7 cellular contexts compared by ENCODE assay signal in genomic region chr3:57597973-57598351, GRCh38. TPM values are rescaled to one million over a fixed set of nuclear protein-coding genes. Genes with fewer than 3 reads are reported as not detected.
A peak's percentile ranks its signal among the peaks of the same experiment; 100 is the strongest.
DNase-seq lines count a peak whose midpoint lies in the region; ATAC-seq and TF ChIP-seq lines count a peak whose summit lies in the region.

No MANE protein-coding gene starts in this region.

- no peaks in the 10 kb centered on the region for H3K9me3 Mint-ChIP-seq in T-helper 1 cell treated with Interleukin-12 subunit alpha and Interleukin-12 subunit beta and Interleukin-4 antibody, amounts not matched to agents 30 μg/mL and 1 μg/mL, for 36 hours
- H3K9me3 Mint-ChIP-seq in progenitor cell of endocrine pancreas (ENCODE audit: low read depth): no peaks in the 10 kb centered on the region

- POLR2A ChIA-PET in HEK293T (lab: Yijun Ruan, JAX): interaction anchor here (1.0 to 5.4 kb wide), 7 partner anchors 12 to 158 kb away, joined by 3 to 30 read pairs (median 5); partner anchors contain the start of genes DENND6A, PDE12 and SLMAP

- no peak for TF ChIP-seq CTCF in epithelial cell of esophagus (IDR thresholded peaks at IDR 0.05; ENCODE audit: insufficient read depth, low read depth, low read length, missing control alignments)
- no peak for TF ChIP-seq CTCF in progenitor cell of endocrine pancreas (IDR thresholded peaks at IDR 0.05; ENCODE audit: unreplicated experiment)

- peak overlapping the region; percentile 79 for H3K4me3 ChIP-seq in epithelial cell of esophagus (ENCODE audit: low read length)

- H3K4me1 Mint-ChIP-seq in T-helper 1 cell treated with Interleukin-12 subunit alpha and Interleukin-12 subunit beta and Interleukin-4 antibody, amounts not matched to agents 30 μg/mL and 1 μg/mL, for 36 hours (ENCODE audit: low read depth): peaks cover 42% of the 10 kb centered on the region
- peaks cover 33% of the 10 kb centered on the region for H3K4me1 Mint-ChIP-seq in progenitor cell of endocrine pancreas (ENCODE audit: low read depth)

- H3K27ac Mint-ChIP-seq in T-helper 1 cell treated with Interleukin-12 subunit alpha and Interleukin-12 subunit beta and Interleukin-4 antibody, amounts not matched to agents 30 μg/mL and 1 μg/mL, for 36 hours: peak overlapping the region; percentile 100
- peak overlapping the region; percentile 100 for H3K27ac Mint-ChIP-seq in progenitor cell of endocrine pancreas

- H3K36me3 Mint-ChIP-seq in T-helper 1 cell treated with Interleukin-12 subunit alpha and Interleukin-12 subunit beta and Interleukin-4 antibody, amounts not matched to agents 30 μg/mL and 1 μg/mL, for 36 hours (ENCODE audit: low read depth): peaks cover 22% of the 10 kb centered on the region
- peaks cover 7% of the 10 kb centered on the region for H3K36me3 Mint-ChIP-seq in progenitor cell of endocrine pancreas (ENCODE audit: insufficient read depth)

- no peaks in the 10 kb centered on the region for H3K27me3 Mint-ChIP-seq in T-helper 1 cell treated with Interleukin-12 subunit alpha and Interleukin-12 subunit beta and Interleukin-4 antibody, amounts not matched to agents 30 μg/mL and 1 μg/mL, for 36 hours (ENCODE audit: low read depth)
- no peaks in the 10 kb centered on the region for H3K27me3 Mint-ChIP-seq in progenitor cell of endocrine pancreas

- no peak for ATAC-seq in GM21786 (IDR thresholded peaks at IDR 0.05; ENCODE audit: unreplicated experiment)

- peak overlapping the region; percentile 97 for H3K4me3 Mint-ChIP-seq in T-helper 1 cell treated with Interleukin-12 subunit alpha and Interleukin-12 subunit beta and Interleukin-4 antibody, amounts not matched to agents 30 μg/mL and 1 μg/mL, for 36 hours
- peak overlapping the region; percentile 92 for H3K4me3 Mint-ChIP-seq in progenitor cell of endocrine pancreas (ENCODE audit: low read depth)

- DNase-seq in HEK293T (ENCODE audit: extremely low spot score) (no peak), epithelial cell of esophagus (ENCODE audit: low read depth) (peak; percentile 50), progenitor cell of endocrine pancreas (ENCODE audit: low spot score, unreplicated experiment) (no peak), NCI-H187 (lab: John Stamatoyannopoulos, UW) (no peak), kidney tubule cell (ENCODE audit: low spot score) (no peak)

- CTCF ChIA-PET in HEK293T (lab: Yijun Ruan, JAX): no interaction called here

TF ChIP-seq in HEK293T, 16 proteins besides CTCF, POLR2A, EP300 and RAD21:
- no peak for TF ChIP-seq BHLHE40 (IDR thresholded peaks at IDR 0.05; ENCODE audit: borderline replicate concordance)
- TF ChIP-seq L3MBTL2 (conservative IDR thresholded peaks at IDR 0.05): peak; percentile 34
- TF ChIP-seq TARDBP (IDR thresholded peaks at IDR 0.05): no peak
- TF ChIP-seq NFRKB (IDR thresholded peaks at IDR 0.05): no peak

RNA-seq across cellular contexts. Expression of gene ARF4, which starts 0.8 kb away (rescaled TPM):
- total RNA-seq in progenitor cell of endocrine pancreas: 133 and 134 TPM in 2 replicates

RNA-seq across cellular contexts. Expression of gene PDE12, which starts 41.9 kb away (rescaled TPM):
- total RNA-seq in progenitor cell of endocrine pancreas: 14.5 and 15.4 TPM in 2 replicates

RNA-seq across cellular contexts. Expression of gene DNAH12, which starts 53.8 kb away (rescaled TPM):
- 1.1 and 1.2 TPM in 2 replicates for total RNA-seq in progenitor cell of endocrine pancreas
